In the genomic region with DNA sequence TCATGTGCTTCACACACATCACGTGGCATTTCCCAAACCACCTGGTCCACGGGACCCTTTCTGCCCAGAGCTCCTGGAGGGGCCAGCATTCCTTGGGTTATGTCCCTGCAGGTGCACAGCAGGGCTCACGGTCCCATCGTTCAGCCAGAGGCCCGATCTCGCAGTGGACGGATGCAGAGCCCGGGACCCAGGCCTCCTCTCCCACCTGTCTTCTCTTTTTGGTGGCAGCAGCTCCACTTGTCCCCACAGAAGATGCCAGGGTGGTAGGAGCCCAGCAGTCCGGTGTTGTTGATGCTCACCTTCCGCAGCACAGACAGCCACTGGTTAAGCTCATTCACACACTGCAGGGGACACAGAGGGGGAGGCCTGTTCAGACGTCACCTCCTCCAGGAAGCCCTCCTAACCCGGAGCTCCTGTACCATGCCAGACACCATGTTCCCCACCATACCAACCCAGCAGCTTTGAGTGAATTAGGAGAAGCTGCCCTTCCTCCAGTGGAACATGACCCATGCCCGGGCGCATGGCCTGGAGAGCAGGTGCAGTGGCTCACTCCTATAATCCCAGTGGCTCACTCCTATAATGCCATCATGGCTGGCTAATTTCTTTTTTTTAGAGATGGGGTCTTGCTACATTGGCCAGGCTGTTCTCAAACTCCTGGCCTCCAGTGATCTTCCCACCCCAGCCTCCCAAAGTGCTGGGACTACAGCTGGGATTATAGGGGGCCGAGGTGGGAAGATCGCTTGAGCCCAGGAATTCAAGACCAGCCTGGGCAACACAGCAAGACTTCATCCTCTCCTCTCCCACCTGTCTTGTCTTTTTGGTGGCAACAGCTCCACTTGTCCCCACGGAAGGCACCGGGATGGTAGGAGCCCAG, we compare ENCODE assay signal across 5 cellular contexts. TPM values are rescaled to one million over a fixed set of nuclear protein-coding genes. Genes with fewer than 3 reads are reported as not detected.
"Had no signal": no experiment of that assay in that cellular context is flagged by ENCODE, and none has a peak within 500 bp of the region (broad histone marks: within the 10 kb centered on the region; RNA-seq: fewer than 3 reads in every experiment).

No MANE protein-coding gene starts in this region.

RNA-seq across cellular contexts. Expression of gene PGAM2, which starts 31.2 kb away (rescaled TPM):
- total RNA-seq: GM23248, H4, IMR-90 had no signal
- polyA plus RNA-seq: GM23248, IMR-90 had no signal

RNA-seq across cellular contexts. Expression of gene SPDYE1, which starts 36.5 kb away (rescaled TPM):
- total RNA-seq: GM23248, H4, H7, HT-29, IMR-90 had no signal
- polyA plus RNA-seq: IMR-90 had no signal
